In genomic region chr9:95110956-95111525, GRCh38 we compare ENCODE assay signal across 22 cellular contexts.
"Had no signal": no experiment of that assay in that cellular context is flagged by ENCODE, and none has a peak within 500 bp of the region (broad histone marks: within the 10 kb centered on the region; RNA-seq: fewer than 3 reads in every experiment).

No MANE protein-coding gene starts in this region.

- H3K9me3 ChIP-seq: body of pancreas had no signal

- DNase-seq: activated CD4-positive, alpha-beta T cell treated with anti-CD3 and anti-CD28 coated beads for 48 hours; activated CD4-positive, alpha-beta T cell treated with anti-CD3 and anti-CD28 coated beads, Interleukin-2, amount 50 U/mL, for 4 hours; activated CD8-positive, alpha-beta memory T cell treated with anti-CD3 and anti-CD28 coated beads, Interleukin-2, amount 50 U/mL, for 48 hours; activated CD8-positive, alpha-beta T cell treated with anti-CD3 and anti-CD28 coated beads, Interleukin-2, amount 10 ng/mL, durations not matched to agents 7 days and 5 days; activated naive CD4-positive, alpha-beta T cell; activated T-cell treated with anti-CD3 and anti-CD28 coated beads, Interleukin-2, amount 50 U/mL, for 1 hour; body of pancreas; NCI-H1092; NCI-H1417 treated with DMSO at 0.1 percent for 48 hours; NCI-H1694; NCI-H2029; NCI-H2107; NCI-H2171 treated with DMSO at 0.1 percent for 48 hours; NCI-H226; NCI-H526; NCI-H82; RPMI8226; SHP77 treated with DMSO at 0.1 percent for 48 hours had no signal

- H3K4me1 Mint-ChIP-seq: activated naive CD4-positive, alpha-beta T cell treated with anti-CD3 and anti-CD28 coated beads, Interleukin-2, amount 50 U/mL, for 24 hours had no signal

- H3K36me3 Mint-ChIP-seq: activated naive CD4-positive, alpha-beta T cell treated with anti-CD3 and anti-CD28 coated beads, Interleukin-2, amount 50 U/mL, for 24 hours had no signal

- H3K27ac Mint-ChIP-seq: activated CD8-positive, alpha-beta T cell treated with anti-CD3 and anti-CD28 coated beads, Interleukin-2, amount 10 ng/mL, durations not matched to agents 7 days and 5 days; activated naive CD4-positive, alpha-beta T cell treated with anti-CD3 and anti-CD28 coated beads, Interleukin-2, amount 50 U/mL, for 24 hours; T-helper 1 cell treated with Interleukin-12 subunit alpha and Interleukin-12 subunit beta and Interleukin-4 antibody, amounts not matched to agents 30 μg/mL and 1 μg/mL, for 36 hours had no signal

- H3K27me3 ChIP-seq: body of pancreas had no signal

- H3K4me3 Mint-ChIP-seq: activated CD8-positive, alpha-beta T cell treated with anti-CD3 and anti-CD28 coated beads, Interleukin-2, amount 10 ng/mL, durations not matched to agents 7 days and 5 days; activated naive CD4-positive, alpha-beta T cell treated with anti-CD3 and anti-CD28 coated beads, Interleukin-2, amount 50 U/mL, for 24 hours; T-helper 1 cell treated with Interleukin-12 subunit alpha and Interleukin-12 subunit beta and Interleukin-4 antibody, amounts not matched to agents 30 μg/mL and 1 μg/mL, for 36 hours had no signal

- H3K27me3 Mint-ChIP-seq: activated naive CD4-positive, alpha-beta T cell treated with anti-CD3 and anti-CD28 coated beads, Interleukin-2, amount 50 U/mL, for 24 hours had no signal

- H3K4me3 ChIP-seq: body of pancreas had no signal

- ATAC-seq: activated CD4-positive, CD25-positive, alpha-beta regulatory T cell treated with anti-CD3 and anti-CD28 coated beads, Interleukin-2, amount 50 U/mL, for 24 hours; activated CD8-positive, alpha-beta T cell treated with anti-CD3 and anti-CD28 coated beads, Interleukin-2, amount 10 ng/mL, durations not matched to agents 7 days and 5 days; body of pancreas had no signal

- H3K27ac ChIP-seq: body of pancreas, KMS-11 had no signal

- H3K9me3 Mint-ChIP-seq: activated naive CD4-positive, alpha-beta T cell treated with anti-CD3 and anti-CD28 coated beads, Interleukin-2, amount 50 U/mL, for 24 hours; T-helper 1 cell treated with Interleukin-12 subunit alpha and Interleukin-12 subunit beta and Interleukin-4 antibody, amounts not matched to agents 30 μg/mL and 1 μg/mL, for 36 hours had no signal
